8 cellular contexts compared by ENCODE assay signal in genomic region chr16:11094075-11094593, GRCh38.
DNase-seq lines count a peak whose midpoint lies in the region; ATAC-seq and TF ChIP-seq lines count a peak whose summit lies in the region.

No MANE protein-coding gene starts in this region.

- peak; percentile 72 for ATAC-seq in GM21528 (IDR thresholded peaks at IDR 0.05; ENCODE audit: low FRiP score, unreplicated experiment)

- H3K56ac ChIP-seq in mesendoderm (ENCODE audit: low read length), result peak overlapping the region; percentile 38

- H3K27ac ChIP-seq in mesendoderm (ENCODE audit: low read depth, low read length) (peak overlapping the region; percentile 18), uterus (peak overlapping the region; percentile 10 to 48)

- peak overlapping the region; percentile 15 for H2AK5ac ChIP-seq in mesendoderm (ENCODE audit: low read length)

- H3K27me3 ChIP-seq in Loucy (ENCODE audit: insufficient read depth, low read length, poor library complexity, severe bottlenecking), result no peaks in the 10 kb centered on the region
- H3K27me3 ChIP-seq in mesendoderm (ENCODE audit: insufficient read depth, low read length, poor library complexity), result no peaks in the 10 kb centered on the region
- H3K27me3 ChIP-seq in uterus, result no peaks in the 10 kb centered on the region

- no peak overlapping the region for H2BK15ac ChIP-seq in mesendoderm (replicated peaks; ENCODE audit: low read depth)

- H3K4me2 ChIP-seq in Loucy (ENCODE audit: low read depth, low read length, poor library complexity, severe bottlenecking) (peak overlapping the region; percentile 79), mesendoderm (ENCODE audit: low read length) (no peak overlapping the region)

- no peak for TF ChIP-seq CTCF in Loucy (conservative IDR thresholded peaks at IDR 0.05; ENCODE audit: low read length)
- TF ChIP-seq CTCF in uterus (IDR thresholded peaks at IDR 0.05), result no peak

- peak overlapping the region; percentile 12 for H2BK5ac ChIP-seq in mesendoderm (ENCODE audit: low read length)

- no peak for TF ChIP-seq POLR2A in uterus (IDR thresholded peaks at IDR 0.05)

- no peaks in the 10 kb centered on the region for H4K20me1 ChIP-seq in Loucy (ENCODE audit: insufficient read depth, low read length, poor library complexity, severe bottlenecking)

- no peaks in the 10 kb centered on the region for H3K36me3 ChIP-seq in Loucy (ENCODE audit: insufficient read depth, low read length)
- no peaks in the 10 kb centered on the region for H3K36me3 ChIP-seq in mesendoderm (ENCODE audit: control insufficient read depth, insufficient read depth, low read length)
- H3K36me3 ChIP-seq in uterus, result no peaks in the 10 kb centered on the region

- intact Hi-C loops in uterus (cut with DNase I; ENCODE audit: low total_unique reads), result no loop called here

- H3K9ac ChIP-seq in Loucy (ENCODE audit: low read depth, low read length, poor library complexity, severe bottlenecking) (peak overlapping the region; percentile 78), mesendoderm (ENCODE audit: low read length) (no peak overlapping the region)

- DNase-seq in ELF-1 (ENCODE audit: low read depth, low spot score) (peak; percentile 80), activated T-cell treated with anti-CD3 and anti-CD28 coated beads for 4 hours (peak; percentile 46), mesendoderm (peak; percentile 80), uterus (no peak), NCI-H187 (lab: John Stamatoyannopoulos, UW) (no peak), DMS114 treated with DMSO at 0.1 percent for 48 hours (lab: John Stamatoyannopoulos, UW; ENCODE audit: unreplicated experiment) (no peak)

- H3K18ac ChIP-seq in mesendoderm (ENCODE audit: low read length), result no peak overlapping the region

- no peak overlapping the region for H3K23ac ChIP-seq in mesendoderm (ENCODE audit: low read length)

- no peaks in the 10 kb centered on the region for H3K9me2 ChIP-seq in Loucy (replicated peaks; ENCODE audit: low read depth, low read length)

- H3K79me1 ChIP-seq in mesendoderm (ENCODE audit: low read length), result no peaks in the 10 kb centered on the region

- H3K4ac ChIP-seq in mesendoderm (ENCODE audit: low read depth, low read length), result no peak overlapping the region

- H3K4me3 ChIP-seq in Loucy (ENCODE audit: low read length, poor library complexity, severe bottlenecking) (peak overlapping the region; percentile 49), mesendoderm (ENCODE audit: low read length) (no peak overlapping the region), uterus (no peak overlapping the region)

- no peak overlapping the region for H2AFZ ChIP-seq in Loucy (ENCODE audit: low read length)

- peaks cover 14% of the 10 kb centered on the region for H3F3A ChIP-seq in Loucy (ENCODE audit: low read depth)

- no peak overlapping the region for H4K5ac ChIP-seq in mesendoderm (ENCODE audit: low read length)

- H4K8ac ChIP-seq in mesendoderm (ENCODE audit: low read depth, low read length), result no peak overlapping the region

- no peak overlapping the region for H2BK120ac ChIP-seq in mesendoderm (ENCODE audit: low read depth, low read length)

- no CpG with 5 or more reads among the region's 4 CpGs for WGBS in mesendoderm (ENCODE audit: extremely low coverage, insufficient coverage, low lambda C conversion rate)

- H3K4me1 ChIP-seq in Loucy (ENCODE audit: insufficient read depth, low read length, poor library complexity, severe bottlenecking) (peaks cover 66% of the 10 kb centered on the region), mesendoderm (ENCODE audit: control insufficient read depth, low read depth, low read length) (peaks cover 2% of the 10 kb centered on the region), uterus (no peaks in the 10 kb centered on the region)

- H3K9me3 ChIP-seq in Loucy (ENCODE audit: insufficient read depth, low read depth, low read length) (no peaks in the 10 kb centered on the region), uterus (no peaks in the 10 kb centered on the region)

- no peaks in the 10 kb centered on the region for H3K79me2 ChIP-seq in Loucy (ENCODE audit: insufficient read depth, low read length)
- H3K79me2 ChIP-seq in mesendoderm (ENCODE audit: control insufficient read depth, insufficient read depth, low read length), result no peaks in the 10 kb centered on the region

Comparison
In these comparisons a context has a peak if more than half of its experiments do, and no peak if none do; other contexts are left out.
1. DNase-seq: peak in ELF-1 (single experiment), activated T-cell treated with anti-CD3 and anti-CD28 coated beads for 4 hours (single experiment) and mesendoderm (single experiment); none in uterus (0 of 2), NCI-H187 (0 of 2) and DMS114 treated with DMSO at 0.1 percent for 48 hours (single experiment).